ENCODE assay signal across 20 cellular contexts in genomic region chr10:127942811-127943210, GRCh38. TPM values are rescaled to one million over a fixed set of nuclear protein-coding genes. Genes with fewer than 3 reads are reported as not detected.
DNase-seq lines count a peak whose midpoint lies in the region; FAIRE-seq and TF ChIP-seq lines count a peak whose summit lies in the region.
"Had no signal": no experiment of that assay in that cellular context is flagged by ENCODE, and none has a peak within 500 bp of the region (broad histone marks: within the 10 kb centered on the region; RNA-seq: fewer than 3 reads in every experiment).

No MANE protein-coding gene starts in this region.

- no peaks in the 10 kb centered on the region for H3K27me3 ChIP-seq in endothelial cell of umbilical vein (ENCODE audit: control insufficient read depth in 2 of 2, insufficient read depth in 2 of 2, low read length in 2 of 2)
- H3K27me3 ChIP-seq: MG63 had no signal

- no peak overlapping the region for H3K4me3 Mint-ChIP-seq in neural crest cell

- H3K36me3 ChIP-seq in endothelial cell of umbilical vein (ENCODE audit: control insufficient read depth in 2 of 2, extremely low read depth in 1 of 2, insufficient read depth in 2 of 2, low read length in 2 of 2): no peaks in the 10 kb centered on the region
- H3K36me3 ChIP-seq: MG63 had no signal

- H4K20me1 ChIP-seq in endothelial cell of umbilical vein (replicated peaks; ENCODE audit: control insufficient read depth, extremely low read depth, insufficient read depth, low read length): no peaks in the 10 kb centered on the region

- peak overlapping the region; percentile 68 for H3K9ac ChIP-seq in endothelial cell of umbilical vein (replicated peaks; ENCODE audit: extremely low read depth, insufficient read depth, low read length)

- no peaks in the 10 kb centered on the region for H3K9me1 ChIP-seq in endothelial cell of umbilical vein (replicated peaks; ENCODE audit: control insufficient read depth, extremely low read depth, insufficient read depth, low read length)

- dilution Hi-C loops in endothelial cell of umbilical vein (cut with MboI; ENCODE audit: extremely low pct_ligation_motif_present, low sequenced_read_pairs): no loop called here

- DNase-seq in M059J (ENCODE audit: low read depth) (peak; percentile 53), amniotic epithelial cell (ENCODE audit: low read depth) (peak; percentile 33), endothelial cell of umbilical vein (ENCODE audit: low read depth, low spot score) (peak; percentile 96), neural crest cell (ENCODE audit: low read depth, low spot score) (no peak), NCI-H510A (lab: John Stamatoyannopoulos, UW) (no peak), mesenteric fat pad (ENCODE audit: low spot score) (no peak), ecto neural progenitor cell (ENCODE audit: low spot score) (no peak)
- DNase-seq: COR-L47; DMS153; GOT3; MG63; NCI-H1092 treated with DMSO at 0.1 percent for 48 hours; NCI-H2107; NCI-H226; NCI-H69; NK-92 treated with Interleukin-12 subunit alpha and Interleukin-12 subunit beta, amount 100 ng/mL, for 24 hours; SHP77 treated with DMSO at 0.1 percent for 48 hours had no signal

- peaks cover 67% of the 10 kb centered on the region for H3K4me1 ChIP-seq in endothelial cell of umbilical vein (ENCODE audit: control insufficient read depth, extremely low read depth, insufficient read depth, low read length)

- H3K79me2 ChIP-seq in endothelial cell of umbilical vein (ENCODE audit: control insufficient read depth, insufficient read depth, low read length): peaks cover 2% of the 10 kb centered on the region

- CTCF ChIA-PET in endothelial cell of umbilical vein (lab: Charles Lee): interaction anchor here (0.7 to 3.0 kb wide), 11 partner anchors 9 to 126 kb away, joined by 3 to 14 read pairs (median 6); partner anchors contain the start of gene PTPRE

- no peak overlapping the region for H2AFZ ChIP-seq in endothelial cell of umbilical vein (ENCODE audit: low read depth, low read length)

- H3K27ac ChIP-seq in endothelial cell of umbilical vein (ENCODE audit: insufficient read depth, low read depth, low read length): peak overlapping the region; percentile 76

- no peaks in the 10 kb centered on the region for H3K36me3 Mint-ChIP-seq in neural crest cell (ENCODE audit: low read depth)

- H3K4me2 ChIP-seq in endothelial cell of umbilical vein (ENCODE audit: insufficient read depth, low read length): peak overlapping the region; percentile 41

- peaks cover 19% of the 10 kb centered on the region for H3K4me1 Mint-ChIP-seq in neural crest cell

- FAIRE-seq in endothelial cell of umbilical vein (lab: Jason Lieb, UNC): peak; percentile 95
- FAIRE-seq: GM12892 had no signal

- no peaks in the 10 kb centered on the region for H3K27me3 Mint-ChIP-seq in neural crest cell (ENCODE audit: low read depth)

- H3K9me3 ChIP-seq in endothelial cell of umbilical vein (replicated peaks; ENCODE audit: control insufficient read depth, insufficient read depth, low read length): no peaks in the 10 kb centered on the region
- H3K9me3 ChIP-seq: MG63 had no signal

- POLR2A ChIA-PET in endothelial cell of umbilical vein (lab: Charles Lee): no interaction called here

- intact Hi-C loops in endothelial cell of umbilical vein (cut with micrococcal nuclease): loop anchor here (1.0 kb wide), 2 partner anchors 15 to 20 kb away; no protein-coding TSS in a partner anchor

- no peak overlapping the region for H3K4me3 ChIP-seq in endothelial cell of umbilical vein (replicated peaks in 1 of 3; ENCODE audit: insufficient read depth in 1 of 3, low read depth in 1 of 3, low read length in 3 of 3)
- H3K4me3 ChIP-seq: MG63 had no signal

- TF ChIP-seq CTCF in endothelial cell of umbilical vein (IDR thresholded peaks at IDR 0.05; ENCODE audit: extremely low read depth in 1 of 2, insufficient read depth in 1 of 2, low read depth in 1 of 2, low read length in 2 of 2): no peak
- TF ChIP-seq CTCF in neural crest cell (conservative IDR thresholded peaks at IDR 0.05): no peak

- BruUV-seq in endothelial cell of umbilical vein (replicated peaks; lab: Mats Ljungman, UMichigan): no TSS peak

- H3K9me3 Mint-ChIP-seq in neural crest cell: peaks cover 6% of the 10 kb centered on the region

- TF ChIP-seq POLR2A in endothelial cell of umbilical vein (IDR thresholded peaks at IDR 0.05; ENCODE audit: low read depth, low read length): no peak

- peak overlapping the region; percentile 20 for H3K27ac Mint-ChIP-seq in neural crest cell (ENCODE audit: unreplicated experiment)

TF ChIP-seq in endothelial cell of umbilical vein, 7 proteins besides CTCF, POLR2A, EP300 and RAD21:
- TF ChIP-seq MYC (IDR thresholded peaks at IDR 0.05; ENCODE audit: low read depth, low read length) (no peak), FOS (IDR thresholded peaks at IDR 0.05; ENCODE audit: borderline replicate concordance, insufficient read depth, low read length) (no peak), JUN (IDR thresholded peaks at IDR 0.05; ENCODE audit: borderline replicate concordance, insufficient read depth, insufficient read length, low read depth) (peak; percentile 62), GATA2 (IDR thresholded peaks at IDR 0.05; ENCODE audit: insufficient read depth, insufficient read length, low read depth, low read length) (peak; percentile 97), POLR2AphosphoS5 (IDR thresholded peaks at IDR 0.05; ENCODE audit: insufficient read depth, low read depth, low read length) (peak; percentile 73), EZH2 (IDR thresholded peaks at IDR 0.05; ENCODE audit: borderline replicate concordance, low read depth, low read length, severe bottlenecking) (no peak)
- TF ChIP-seq, protein P1, sequence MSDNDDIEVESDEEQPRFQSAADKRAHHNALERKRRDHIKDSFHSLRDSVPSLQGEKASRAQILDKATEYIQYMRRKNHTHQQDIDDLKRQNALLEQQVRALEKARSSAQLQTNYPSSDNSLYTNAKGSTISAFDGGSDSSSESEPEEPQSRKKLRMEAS (IDR thresholded peaks at IDR 0.05; ENCODE audit: insufficient read depth, insufficient read length): peak; percentile 86

RNA-seq across cellular contexts. Expression of gene PTPRE, which starts 35.9 kb away (rescaled TPM):
- 3.7 and 6.4 TPM in 2 replicates for total RNA-seq in M059J (2014; rRNA removed; shearing (Covaris generic))
- 114 and 116 TPM in 2 replicates for total RNA-seq in endothelial cell of umbilical vein
- 36.8 and 37.3 TPM in 2 replicates for polyA plus RNA-seq in endothelial cell of umbilical vein
- 29.1 and 31.2 TPM in 2 replicates for polyA plus RNA-seq in endothelial cell of umbilical vein (2011; cell fraction: cytosol; rRNA removed)
- 169 and 197 TPM in 2 replicates for polyA plus RNA-seq in endothelial cell of umbilical vein (2011; cell fraction: nucleus; rRNA removed)
- polyA plus RNA-seq in endothelial cell of umbilical vein (2012): 50.3 and 82.0 TPM in 2 replicates
- 81.1 and 94.2 TPM in 2 replicates for polyA minus RNA-seq in endothelial cell of umbilical vein
- 3.1 TPM for polyA minus RNA-seq in endothelial cell of umbilical vein (2011; cell fraction: cytosol; rRNA and poly(A)+ RNA removed)
- 116 and 126 TPM in 2 replicates for polyA minus RNA-seq in endothelial cell of umbilical vein (2011; cell fraction: nucleus; rRNA and poly(A)+ RNA removed)
- total RNA-seq in neural crest cell: 1.8 and 2.3 TPM in 2 replicates
- total RNA-seq in mesenteric fat pad: 49.7 TPM

RNA-seq across cellular contexts. Expression of gene CLRN3, which starts 50.1 kb away (rescaled TPM):
- not detected in 2 replicates for total RNA-seq in M059J (2014; rRNA removed; shearing (Covaris generic))
- total RNA-seq in endothelial cell of umbilical vein: not detected in 2 replicates
- 0.07 and 0.14 TPM in 2 replicates for polyA plus RNA-seq in endothelial cell of umbilical vein
- 0.09 and 0.18 TPM in 2 replicates for polyA plus RNA-seq in endothelial cell of umbilical vein (2011; cell fraction: cytosol; rRNA removed)
- polyA plus RNA-seq in endothelial cell of umbilical vein (2011; cell fraction: nucleus; rRNA removed): not detected in 2 replicates
- not detected in 2 replicates for polyA plus RNA-seq in endothelial cell of umbilical vein (2012)
- polyA minus RNA-seq in endothelial cell of umbilical vein: 0.28 TPM in 1 of 2 replicates, not detected in the other
- polyA minus RNA-seq in endothelial cell of umbilical vein (2011; cell fraction: cytosol; rRNA and poly(A)+ RNA removed): not detected
- polyA minus RNA-seq in endothelial cell of umbilical vein (2011; cell fraction: nucleus; rRNA and poly(A)+ RNA removed): not detected in 2 replicates
- total RNA-seq in neural crest cell: not detected in 2 replicates
- total RNA-seq in mesenteric fat pad: 0.29 TPM
- total RNA-seq: A673, OCI-LY7 had no signal

Comparison
In these comparisons a context has a peak if more than half of its experiments do, and no peak if none do; other contexts are left out.
1. DNase-seq: peak in M059J (single experiment), amniotic epithelial cell (single experiment) and endothelial cell of umbilical vein (single experiment); none in neural crest cell (single experiment), NCI-H510A (single experiment), mesenteric fat pad (single experiment) and ecto neural progenitor cell (single experiment).